In the genomic region with DNA sequence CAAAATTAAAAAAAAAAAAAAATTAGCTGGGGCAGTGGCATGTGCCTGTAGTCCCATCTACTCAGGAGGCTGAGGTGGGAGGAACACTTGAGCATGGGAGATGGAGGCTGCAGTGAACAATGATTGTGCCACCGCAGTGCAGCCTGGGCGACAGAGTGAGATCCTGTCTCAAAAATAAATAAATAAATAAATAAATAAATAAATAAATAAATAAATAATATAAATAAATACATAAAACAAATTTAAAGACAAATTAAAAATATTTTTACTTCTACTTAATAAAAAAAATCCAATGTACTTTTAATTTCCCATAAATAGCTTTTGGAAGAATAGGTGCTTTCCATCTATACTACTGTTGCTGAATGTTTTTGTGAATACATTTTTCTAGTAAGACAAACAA, we compare ENCODE assay signal across 8 cellular contexts.
"Had no signal": no experiment of that assay in that cellular context is flagged by ENCODE, and none has a peak within 500 bp of the region (broad histone marks: within the 10 kb centered on the region; RNA-seq: fewer than 3 reads in every experiment).

No MANE protein-coding gene starts in this region.

- DNase-seq: GDM1, GF-D8 had no signal

- H3K4me3 ChIP-seq: GM12878 had no signal

- ATAC-seq: GM12878 had no signal

- FAIRE-seq: G401.6, GM12878, GM12891, GM12892, GM18507, GM19239 had no signal
